14 cellular contexts compared by ENCODE assay signal in genomic region chr3:195159819-195160175, GRCh38.
A peak's percentile ranks its signal among the peaks of the same experiment; 100 is the strongest.
DNase-seq lines count a peak whose midpoint lies in the region; ATAC-seq and TF ChIP-seq lines count a peak whose summit lies in the region.
"Had no signal": no experiment of that assay in that cellular context is flagged by ENCODE, and none has a peak within 500 bp of the region (broad histone marks: within the 10 kb centered on the region; RNA-seq: fewer than 3 reads in every experiment).

No MANE protein-coding gene starts in this region.

- H3K4me1 ChIP-seq in Caco-2: peaks cover 37% of the 10 kb centered on the region
- H3K4me1 ChIP-seq in PC-3 (ENCODE audit: insufficient read depth, low read length): peaks cover 28% of the 10 kb centered on the region

- H3K9ac ChIP-seq in PC-3 (ENCODE audit: low read length): no peak overlapping the region

- H3K9me2 ChIP-seq in PC-3 (replicated peaks; ENCODE audit: low read length): no peaks in the 10 kb centered on the region

- peak; percentile 32 for ATAC-seq in PC-3
- ATAC-seq: HCT116, Panc1 had no signal

- H3K9me3 ChIP-seq in Caco-2 (no peaks in the 10 kb centered on the region), PC-3 (ENCODE audit: low read length) (no peaks in the 10 kb centered on the region)

- H2AFZ ChIP-seq in PC-3 (ENCODE audit: low read length): no peak overlapping the region

- H3K4me3 Mint-ChIP-seq in Caco-2 (ENCODE audit: unreplicated experiment): peak overlapping the region; percentile 24
- H3K4me3 Mint-ChIP-seq: activated naive CD8-positive, alpha-beta T cell treated with anti-CD3 and anti-CD28 coated beads, Interleukin-2, amount 10 ng/mL, durations not matched to agents 7 days and 5 days had no signal

- CTCF ChIA-PET in Caco-2 (lab: Charles Lee): interaction anchor here (1.0 kb wide), 1 partner anchor 477 kb away, joined by 3 read pairs; no protein-coding TSS in a partner anchor
- CTCF ChIA-PET in PC-3 (lab: Charles Lee): no interaction called here

- H3K27ac ChIP-seq in PC-3 (ENCODE audit: low read length) (peak overlapping the region; percentile 31), skin epidermis (peak overlapping the region in 14 of 21 experiments; percentile 13 to 81 (median 58))

- TF ChIP-seq CTCF in Caco-2 (IDR thresholded peaks at IDR 0.05; ENCODE audit: insufficient read depth in 1 of 2, low read depth in 1 of 2, low read length in 1 of 2, severe bottlenecking in 1 of 2, unreplicated experiment in 1 of 2): no peak
- no peak for TF ChIP-seq CTCF in PC-3 (conservative IDR thresholded peaks at IDR 0.05; ENCODE audit: low read depth, low read length)

- H4K20me1 ChIP-seq in PC-3 (ENCODE audit: low read length): no peaks in the 10 kb centered on the region

- H3K27ac Mint-ChIP-seq in Caco-2 (ENCODE audit: unreplicated experiment): peak overlapping the region; percentile 53
- H3K27ac Mint-ChIP-seq: activated naive CD8-positive, alpha-beta T cell treated with anti-CD3 and anti-CD28 coated beads, Interleukin-2, amount 10 ng/mL, durations not matched to agents 7 days and 5 days had no signal

- POLR2A ChIA-PET in Caco-2 (lab: Charles Lee): interaction anchor here (0.5 kb wide), 1 partner anchor 488 kb away, joined by 3 read pairs; the partner anchor contains the start of gene LSG1
- POLR2A ChIA-PET in PC-3 (lab: Charles Lee; ENCODE audit: unreplicated experiment): interaction anchor here (0.8 kb wide), 1 partner anchor 22 kb away, joined by 3 read pairs; no protein-coding TSS in a partner anchor

- intact Hi-C loops in Caco-2 (cut with micrococcal nuclease; ENCODE audit: unreplicated experiment): loop anchor here (2.0 kb wide), 1 partner anchor 99 kb away; no protein-coding TSS in a partner anchor
- intact Hi-C loops in PC-3 (cut with micrococcal nuclease): loop anchor here (10.0 kb wide), 1 partner anchor 95 kb away; no protein-coding TSS in a partner anchor
- intact Hi-C loops in posterior cingulate gyrus (cut with DNase I): no loop called here

- H3K27me3 Mint-ChIP-seq in Caco-2 (ENCODE audit: insufficient read depth, unreplicated experiment): no peaks in the 10 kb centered on the region

- peaks cover 31% of the 10 kb centered on the region for H3K4me1 Mint-ChIP-seq in Caco-2 (ENCODE audit: low read depth, unreplicated experiment)

- no peaks in the 10 kb centered on the region; the same call in 1 of the 2 replicates for H3K36me3 ChIP-seq in Caco-2 (ENCODE audit: control insufficient read depth, insufficient read depth, low read length)
- no peaks in the 10 kb centered on the region for H3K36me3 ChIP-seq in PC-3 (ENCODE audit: low read depth, low read length)

- H3K36me3 Mint-ChIP-seq in Caco-2 (ENCODE audit: insufficient read depth, unreplicated experiment): no peaks in the 10 kb centered on the region

- H3K27me3 ChIP-seq in Caco-2 (replicated peaks; ENCODE audit: control insufficient read depth, insufficient read depth, low read length) (no peaks in the 10 kb centered on the region), PC-3 (ENCODE audit: low read length) (no peaks in the 10 kb centered on the region)

- H3K4me2 ChIP-seq in PC-3 (ENCODE audit: low read length): peak overlapping the region; percentile 41

- H3F3A ChIP-seq in PC-3 (ENCODE audit: low read length, unreplicated experiment): no peaks in the 10 kb centered on the region

- H3K79me2 ChIP-seq in PC-3 (ENCODE audit: low read length): no peaks in the 10 kb centered on the region

- BruUV-seq in Caco-2 (replicated peaks; lab: Mats Ljungman, UMichigan) (no TSS peak), PC-3 (replicated peaks; lab: Mats Ljungman, UMichigan) (no TSS peak)

- H3K4me3 ChIP-seq in Caco-2 (ENCODE audit: low read depth, low read length) (no peak overlapping the region), PC-3 (ENCODE audit: low read length) (no peak overlapping the region), skin epidermis (no peak overlapping the region)

- DNase-seq in Caco-2 (no peak), PC-3 (peak; percentile 19), foreskin melanocyte (peak; percentile 40), posterior cingulate gyrus (no peak), NK-92 (lab: John Stamatoyannopoulos, UW; ENCODE audit: unreplicated experiment) (no peak), medulla oblongata (ENCODE audit: extremely low spot score) (no peak), GM19240 (ENCODE audit: insufficient read length, low spot score) (no peak)
- DNase-seq: activated naive CD8-positive, alpha-beta T cell treated with anti-CD3 and anti-CD28 coated beads, Interleukin-2, amount 10 ng/mL, durations not matched to agents 7 days and 5 days; Kasumi-1; stimulated activated CD4-positive, alpha-beta T cell treated with anti-CD3 and anti-CD28 coated beads, Interleukin-12 subunit alpha, Interleukin-12 subunit beta, amount 100 ng/mL, for 4 hours; T-helper 9 cell had no signal

- no peaks in the 10 kb centered on the region for H3K9me3 Mint-ChIP-seq in Caco-2 (ENCODE audit: unreplicated experiment)
- H3K9me3 Mint-ChIP-seq: activated naive CD8-positive, alpha-beta T cell treated with anti-CD3 and anti-CD28 coated beads, Interleukin-2, amount 10 ng/mL, durations not matched to agents 7 days and 5 days had no signal

Comparison
In these comparisons a context has a peak if more than half of its experiments do, and no peak if none do; other contexts are left out.
1. DNase-seq: peak in PC-3 (single experiment) and foreskin melanocyte (single experiment); none in Caco-2 (0 of 2), posterior cingulate gyrus (0 of 10), NK-92 (single experiment), medulla oblongata (single experiment) and GM19240 (single experiment).